In genomic region chr5:141846031-141846430, GRCh38 we compare ENCODE assay signal across 10 cellular contexts. TPM values are rescaled to one million over a fixed set of nuclear protein-coding genes. Genes with fewer than 3 reads are reported as not detected.
A peak's percentile ranks its signal among the peaks of the same experiment; 100 is the strongest.
DNase-seq lines count a peak whose midpoint lies in the region; ATAC-seq and TF ChIP-seq lines count a peak whose summit lies in the region.
"Had no signal": no experiment of that assay in that cellular context is flagged by ENCODE, and none has a peak within 500 bp of the region (broad histone marks: within the 10 kb centered on the region; RNA-seq: fewer than 3 reads in every experiment).

No MANE protein-coding gene starts in this region.

- H3K27ac ChIP-seq in OCI-LY7 (ENCODE audit: low read depth, low read length, poor library complexity, severe bottlenecking) (no peak overlapping the region), tibial artery (peak overlapping the region; percentile 31 to 48)

- H3K9me2 ChIP-seq in OCI-LY7 (ENCODE audit: insufficient read depth, low read length), result no peaks in the 10 kb centered on the region

- no peaks in the 10 kb centered on the region for H4K20me1 ChIP-seq in OCI-LY7 (ENCODE audit: insufficient read depth, low read length)

- no peak for DNase-seq in activated naive CD8-positive, alpha-beta T cell treated with anti-CD3 and anti-CD28 coated beads for 36 hours
- DNase-seq in activated naive CD8-positive, alpha-beta T cell treated with anti-CD3 and anti-CD28 coated beads, Interleukin-2, amount 50 U/mL, for 24 hours, result no peak
- no peak for DNase-seq in OCI-LY7 (ENCODE audit: low spot score)
- DNase-seq in glutamatergic neuron, result peak; percentile 80
- DNase-seq in tibial artery, result no peak
- no peak for DNase-seq in cerebellum (ENCODE audit: low spot score)
- DNase-seq: CD4-positive, alpha-beta T cell; NCI-H187 had no signal

- no peaks in the 10 kb centered on the region for H3K79me2 ChIP-seq in OCI-LY7 (ENCODE audit: insufficient read depth, low read depth, low read length)

- peak overlapping the region; percentile 1 for H3K27ac Mint-ChIP-seq in activated naive CD8-positive, alpha-beta T cell treated with anti-CD3 and anti-CD28 coated beads for 36 hours
- H3K27ac Mint-ChIP-seq in activated naive CD8-positive, alpha-beta T cell treated with anti-CD3 and anti-CD28 coated beads, Interleukin-2, amount 50 U/mL, for 24 hours, result no peak overlapping the region
- H3K27ac Mint-ChIP-seq in glutamatergic neuron (ENCODE audit: unreplicated experiment), result peak overlapping the region; percentile 89
- H3K27ac Mint-ChIP-seq: CD4-positive, alpha-beta T cell had no signal

- peaks cover 19% of the 10 kb centered on the region for H3K4me1 Mint-ChIP-seq in activated naive CD8-positive, alpha-beta T cell treated with anti-CD3 and anti-CD28 coated beads for 36 hours
- peaks cover 20% of the 10 kb centered on the region for H3K4me1 Mint-ChIP-seq in activated naive CD8-positive, alpha-beta T cell treated with anti-CD3 and anti-CD28 coated beads, Interleukin-2, amount 50 U/mL, for 24 hours
- peaks cover 19% of the 10 kb centered on the region for H3K4me1 Mint-ChIP-seq in glutamatergic neuron (ENCODE audit: low read depth, unreplicated experiment)

- no TSS peak for BruUV-seq in OCI-LY7 (replicated peaks; lab: Mats Ljungman, UMichigan)

- no peak overlapping the region for H3K4me3 Mint-ChIP-seq in activated naive CD8-positive, alpha-beta T cell treated with anti-CD3 and anti-CD28 coated beads for 36 hours
- H3K4me3 Mint-ChIP-seq in activated naive CD8-positive, alpha-beta T cell treated with anti-CD3 and anti-CD28 coated beads, Interleukin-2, amount 50 U/mL, for 24 hours, result no peak overlapping the region
- H3K4me3 Mint-ChIP-seq in glutamatergic neuron (ENCODE audit: unreplicated experiment), result peak overlapping the region; percentile 82
- H3K4me3 Mint-ChIP-seq: CD4-positive, alpha-beta T cell had no signal

- peaks cover 14% of the 10 kb centered on the region for H3K27me3 Mint-ChIP-seq in activated naive CD8-positive, alpha-beta T cell treated with anti-CD3 and anti-CD28 coated beads for 36 hours
- H3K27me3 Mint-ChIP-seq in activated naive CD8-positive, alpha-beta T cell treated with anti-CD3 and anti-CD28 coated beads, Interleukin-2, amount 50 U/mL, for 24 hours, result peaks cover 6% of the 10 kb centered on the region
- peaks cover 13% of the 10 kb centered on the region for H3K27me3 Mint-ChIP-seq in glutamatergic neuron (ENCODE audit: unreplicated experiment)

- peaks cover 80% of the 10 kb centered on the region for H3K4me1 ChIP-seq in OCI-LY7 (ENCODE audit: insufficient read depth, low read length, poor library complexity, severe bottlenecking)
- H3K4me1 ChIP-seq in tibial artery, result peaks cover 0 to 71% (median 52%) of the 10 kb centered on the region in 4 donors

- no peak for TF ChIP-seq CTCF in OCI-LY7 (conservative IDR thresholded peaks at IDR 0.05; ENCODE audit: low read length)
- TF ChIP-seq CTCF in glutamatergic neuron (IDR thresholded peaks at IDR 0.05; ENCODE audit: partially characterized antibody, unreplicated experiment), result no peak
- TF ChIP-seq CTCF in tibial artery (IDR thresholded peaks at IDR 0.05), result no peak

- H3K9me3 ChIP-seq in OCI-LY7 (ENCODE audit: low read length), result no peaks in the 10 kb centered on the region
- H3K9me3 ChIP-seq in tibial artery, result no peaks in the 10 kb centered on the region

- intact Hi-C loops in OCI-LY7 (cut with micrococcal nuclease; ENCODE audit: unreplicated experiment), result no loop called here
- intact Hi-C loops in tibial artery (cut with DNase I; ENCODE audit: low total_unique reads), result no loop called here

- H2AFZ ChIP-seq in OCI-LY7 (ENCODE audit: low read length), result no peak overlapping the region

- H3K9me3 Mint-ChIP-seq in activated naive CD8-positive, alpha-beta T cell treated with anti-CD3 and anti-CD28 coated beads for 36 hours, result no peaks in the 10 kb centered on the region
- H3K9me3 Mint-ChIP-seq in activated naive CD8-positive, alpha-beta T cell treated with anti-CD3 and anti-CD28 coated beads, Interleukin-2, amount 50 U/mL, for 24 hours, result no peaks in the 10 kb centered on the region
- H3K9me3 Mint-ChIP-seq in glutamatergic neuron (ENCODE audit: unreplicated experiment), result peaks cover 1% of the 10 kb centered on the region
- H3K9me3 Mint-ChIP-seq: CD4-positive, alpha-beta T cell had no signal

- POLR2A ChIA-PET in OCI-LY7 (lab: Charles Lee), result no interaction called here

- no peak for ATAC-seq in activated naive CD8-positive, alpha-beta T cell treated with anti-CD3 and anti-CD28 coated beads, Interleukin-2, amount 50 U/mL, for 24 hours
- ATAC-seq in GM21390 (IDR thresholded peaks at IDR 0.05; ENCODE audit: unreplicated experiment), result no peak
- ATAC-seq in GM19467 (IDR thresholded peaks at IDR 0.05; ENCODE audit: unreplicated experiment), result no peak

- CTCF ChIA-PET in OCI-LY7 (lab: Charles Lee; ENCODE audit: unreplicated experiment), result interaction anchor here (0.6 kb wide), 1 partner anchor 77 kb away, joined by 3 read pairs; no protein-coding TSS in a partner anchor

- H3K27me3 ChIP-seq in tibial artery, result no peaks in the 10 kb centered on the region

- H3K36me3 ChIP-seq in OCI-LY7 (ENCODE audit: insufficient read depth, low read length), result no peaks in the 10 kb centered on the region
- no peaks in the 10 kb centered on the region for H3K36me3 ChIP-seq in tibial artery

- H3K4me2 ChIP-seq in OCI-LY7 (ENCODE audit: low read length), result peak overlapping the region; percentile 43

- peaks cover 1% of the 10 kb centered on the region for H3K36me3 Mint-ChIP-seq in activated naive CD8-positive, alpha-beta T cell treated with anti-CD3 and anti-CD28 coated beads for 36 hours
- no peaks in the 10 kb centered on the region for H3K36me3 Mint-ChIP-seq in activated naive CD8-positive, alpha-beta T cell treated with anti-CD3 and anti-CD28 coated beads, Interleukin-2, amount 50 U/mL, for 24 hours (ENCODE audit: low read depth)
- H3K36me3 Mint-ChIP-seq in glutamatergic neuron (ENCODE audit: unreplicated experiment), result no peaks in the 10 kb centered on the region

- H3K4me3 ChIP-seq in OCI-LY7 (ENCODE audit: low read depth, low read length, poor library complexity, severe bottlenecking), result no peak overlapping the region
- no peak overlapping the region for H3K4me3 ChIP-seq in tibial artery

RNA-seq across cellular contexts. Expression of gene PCDH1, which starts 32.2 kb away (rescaled TPM):
- total RNA-seq in activated naive CD8-positive, alpha-beta T cell treated with anti-CD3 and anti-CD28 coated beads for 36 hours, result not detected
- total RNA-seq in OCI-LY7 (2014; rRNA removed; shearing (Covaris generic)), result not detected in 2 replicates
- total RNA-seq in OCI-LY7 (2022) (0.41 TPM in 1 of 2 replicates, not detected in the other), glutamatergic neuron (ENCODE audit: unreplicated experiment) (7.9 TPM), cerebellum (27.4 TPM)
